ENCODE assay signal across 22 cellular contexts in the genomic region with DNA sequence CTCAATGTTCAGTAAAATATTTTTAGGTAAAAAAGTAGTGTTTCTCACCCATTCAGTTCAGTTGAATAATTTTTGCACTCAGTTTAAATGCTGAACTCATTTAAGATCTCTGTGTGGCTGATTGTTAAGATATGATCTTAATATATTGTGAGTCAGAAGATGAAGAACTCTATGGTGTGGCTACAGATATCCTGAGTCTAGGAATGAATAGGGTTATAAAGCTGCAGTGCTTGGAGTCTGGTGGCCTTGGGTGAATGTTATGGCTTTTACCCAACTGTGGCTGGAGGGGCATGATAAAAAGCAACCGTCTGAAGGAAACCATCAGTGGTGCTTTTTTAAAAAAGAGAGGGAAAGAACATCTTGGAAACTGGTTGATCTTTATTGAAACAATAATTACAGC.
A peak's percentile ranks its signal among the peaks of the same experiment; 100 is the strongest.
DNase-seq lines count a peak whose midpoint lies in the region; ATAC-seq, FAIRE-seq and TF ChIP-seq lines count a peak whose summit lies in the region.
"Had no signal": no experiment of that assay in that cellular context is flagged by ENCODE, and none has a peak within 500 bp of the region (broad histone marks: within the 10 kb centered on the region; RNA-seq: fewer than 3 reads in every experiment).

No MANE protein-coding gene starts in this region.

- TF ChIP-seq CTCF in GM23338 (conservative IDR thresholded peaks at IDR 0.05; ENCODE audit: low read depth in 2 of 2) (no peak), astrocyte (IDR thresholded peaks at IDR 0.05; ENCODE audit: insufficient read depth, low read depth, low read length) (no peak), BE2C (IDR thresholded peaks at IDR 0.05; ENCODE audit: low read depth, low read length) (no peak)

- H3K79me2 ChIP-seq in GM23338 (replicated peaks; ENCODE audit: insufficient read depth) (no peaks in the 10 kb centered on the region), astrocyte (ENCODE audit: insufficient read depth, low read length) (no peaks in the 10 kb centered on the region)

- no peak overlapping the region for H3K9ac ChIP-seq in astrocyte (ENCODE audit: low read length)
- H3K9ac ChIP-seq: GM23248 had no signal

- no peak overlapping the region for H3K27ac ChIP-seq in GM23338 (ENCODE audit: low read depth)
- H3K27ac ChIP-seq in astrocyte (ENCODE audit: low read depth, low read length) = no peak overlapping the region
- H3K27ac ChIP-seq: A549, GM23248 had no signal

- H3K36me3 Mint-ChIP-seq in GM23338 (ENCODE audit: low read depth) (peaks cover 55% of the 10 kb centered on the region), astrocyte (ENCODE audit: low read depth, unreplicated experiment) (peaks cover 4% of the 10 kb centered on the region)

- no peaks in the 10 kb centered on the region for H4K20me1 ChIP-seq in GM23338 (replicated peaks; ENCODE audit: insufficient read depth)
- no peaks in the 10 kb centered on the region for H4K20me1 ChIP-seq in astrocyte (ENCODE audit: insufficient read depth, low read length)

- H3K27me3 ChIP-seq in GM23338 (ENCODE audit: insufficient read depth) (no peaks in the 10 kb centered on the region), astrocyte (ENCODE audit: insufficient read depth, low read length) (no peaks in the 10 kb centered on the region), BE2C (no peaks in the 10 kb centered on the region)

- H3K9me3 Mint-ChIP-seq in GM23338 (no peaks in the 10 kb centered on the region), astrocyte (ENCODE audit: unreplicated experiment) (no peaks in the 10 kb centered on the region)
- H3K9me3 Mint-ChIP-seq: H9 had no signal

- H3K27ac Mint-ChIP-seq in GM23338 (0 out of 2 replicates have a peak overlapping the region, but pooled peaks have one; percentile 3), astrocyte (ENCODE audit: unreplicated experiment) (no peak overlapping the region)
- H3K27ac Mint-ChIP-seq: CD4-positive, alpha-beta memory T cell; H9 had no signal

- H3K4me2 ChIP-seq in GM23338 (no peak overlapping the region), astrocyte (ENCODE audit: low read length) (no peak overlapping the region)
- H3K4me2 ChIP-seq: A549 had no signal

- H3F3A ChIP-seq in GM23338 (replicated peaks; ENCODE audit: low read depth) = no peaks in the 10 kb centered on the region

- H3K9me2 ChIP-seq in GM23338 (ENCODE audit: insufficient read depth) = no peaks in the 10 kb centered on the region

- FAIRE-seq in astrocyte (lab: Jason Lieb, UNC) = no peak
- FAIRE-seq: A549, G401.6, GM12892 had no signal

- H3K36me3 ChIP-seq in GM23338 (ENCODE audit: insufficient read depth) = peaks cover 30% of the 10 kb centered on the region
- H3K36me3 ChIP-seq in astrocyte (ENCODE audit: insufficient read depth, low read length) = peaks cover 8% of the 10 kb centered on the region
- no peaks in the 10 kb centered on the region for H3K36me3 ChIP-seq in BE2C

- DNase-seq in GM23338 (ENCODE audit: low spot score) = no peak
- DNase-seq in M059J (ENCODE audit: low read depth) = peak; percentile 45
- peak; percentile 7 for DNase-seq in astrocyte (ENCODE audit: low read depth)
- DNase-seq in NCI-H1092 (lab: John Stamatoyannopoulos, UW) = no peak
- DNase-seq in NCI-H2107 treated with DMSO at 0.1 percent for 48 hours (lab: John Stamatoyannopoulos, UW; ENCODE audit: unreplicated experiment) = no peak
- no peak for DNase-seq in BE2C
- DNase-seq: 8988T; ACHN; AML-193; C1 segment of cervical spinal cord; Calu3; CD4-positive, alpha-beta memory T cell; COR-L47; DMS53; DMS79 treated with DMSO at 0.1 percent for 48 hours; GM23248; H9 had no signal

- no peak for ATAC-seq in GM23338
- ATAC-seq in HG03460 (IDR thresholded peaks at IDR 0.05; ENCODE audit: unreplicated experiment) = no peak
- ATAC-seq: A549, HCT116 had no signal

- H3K4me1 Mint-ChIP-seq in GM23338 = no peaks in the 10 kb centered on the region
- H3K4me1 Mint-ChIP-seq in astrocyte (ENCODE audit: low read depth, unreplicated experiment) = no peaks in the 10 kb centered on the region
- H3K4me1 Mint-ChIP-seq: CD4-positive, alpha-beta memory T cell; H9 had no signal

- no peak overlapping the region for H3K4me3 Mint-ChIP-seq in GM23338
- no peak overlapping the region for H3K4me3 Mint-ChIP-seq in astrocyte (ENCODE audit: unreplicated experiment)
- H3K4me3 Mint-ChIP-seq: CD4-positive, alpha-beta memory T cell; H9 had no signal

- H3K4me3 ChIP-seq in GM23338 (no peak overlapping the region), astrocyte (ENCODE audit: insufficient read depth, low read depth, low read length) (no peak overlapping the region), BE2C (ENCODE audit: low read depth, low read length) (no peak overlapping the region)
- H3K4me3 ChIP-seq: A549, GM23248 had no signal

- H3K9me3 ChIP-seq in astrocyte (ENCODE audit: insufficient read depth, low read depth, low read length) = no peaks in the 10 kb centered on the region
- H3K9me3 ChIP-seq in BE2C = no peaks in the 10 kb centered on the region
- H3K9me3 ChIP-seq: A549 had no signal

- H2AFZ ChIP-seq in GM23338 (no peak overlapping the region), astrocyte (ENCODE audit: low read depth, low read length) (no peak overlapping the region)
- H2AFZ ChIP-seq: GM23248 had no signal

- no peaks in the 10 kb centered on the region for H3K27me3 Mint-ChIP-seq in GM23338 (ENCODE audit: insufficient read depth, low read depth, poor library complexity)
- H3K27me3 Mint-ChIP-seq in astrocyte (ENCODE audit: low read depth, unreplicated experiment) = no peaks in the 10 kb centered on the region

- H3K4me1 ChIP-seq in GM23338 (ENCODE audit: insufficient read depth) = no peaks in the 10 kb centered on the region
- H3K4me1 ChIP-seq in astrocyte (ENCODE audit: insufficient read depth, low read length) = no peaks in the 10 kb centered on the region
- H3K4me1 ChIP-seq in BE2C = no peaks in the 10 kb centered on the region
- H3K4me1 ChIP-seq: A549 had no signal

TF ChIP-seq in GM23338, 12 proteins besides CTCF, POLR2A, EP300 and RAD21 (continues in another document):
- no peak for TF ChIP-seq NANOG (IDR thresholded peaks at IDR 0.05; ENCODE audit: borderline replicate concordance)
- TF ChIP-seq EZH2phosphoT487 (IDR thresholded peaks at IDR 0.05; ENCODE audit: unreplicated experiment) = no peak
- TF ChIP-seq, protein P1, sequence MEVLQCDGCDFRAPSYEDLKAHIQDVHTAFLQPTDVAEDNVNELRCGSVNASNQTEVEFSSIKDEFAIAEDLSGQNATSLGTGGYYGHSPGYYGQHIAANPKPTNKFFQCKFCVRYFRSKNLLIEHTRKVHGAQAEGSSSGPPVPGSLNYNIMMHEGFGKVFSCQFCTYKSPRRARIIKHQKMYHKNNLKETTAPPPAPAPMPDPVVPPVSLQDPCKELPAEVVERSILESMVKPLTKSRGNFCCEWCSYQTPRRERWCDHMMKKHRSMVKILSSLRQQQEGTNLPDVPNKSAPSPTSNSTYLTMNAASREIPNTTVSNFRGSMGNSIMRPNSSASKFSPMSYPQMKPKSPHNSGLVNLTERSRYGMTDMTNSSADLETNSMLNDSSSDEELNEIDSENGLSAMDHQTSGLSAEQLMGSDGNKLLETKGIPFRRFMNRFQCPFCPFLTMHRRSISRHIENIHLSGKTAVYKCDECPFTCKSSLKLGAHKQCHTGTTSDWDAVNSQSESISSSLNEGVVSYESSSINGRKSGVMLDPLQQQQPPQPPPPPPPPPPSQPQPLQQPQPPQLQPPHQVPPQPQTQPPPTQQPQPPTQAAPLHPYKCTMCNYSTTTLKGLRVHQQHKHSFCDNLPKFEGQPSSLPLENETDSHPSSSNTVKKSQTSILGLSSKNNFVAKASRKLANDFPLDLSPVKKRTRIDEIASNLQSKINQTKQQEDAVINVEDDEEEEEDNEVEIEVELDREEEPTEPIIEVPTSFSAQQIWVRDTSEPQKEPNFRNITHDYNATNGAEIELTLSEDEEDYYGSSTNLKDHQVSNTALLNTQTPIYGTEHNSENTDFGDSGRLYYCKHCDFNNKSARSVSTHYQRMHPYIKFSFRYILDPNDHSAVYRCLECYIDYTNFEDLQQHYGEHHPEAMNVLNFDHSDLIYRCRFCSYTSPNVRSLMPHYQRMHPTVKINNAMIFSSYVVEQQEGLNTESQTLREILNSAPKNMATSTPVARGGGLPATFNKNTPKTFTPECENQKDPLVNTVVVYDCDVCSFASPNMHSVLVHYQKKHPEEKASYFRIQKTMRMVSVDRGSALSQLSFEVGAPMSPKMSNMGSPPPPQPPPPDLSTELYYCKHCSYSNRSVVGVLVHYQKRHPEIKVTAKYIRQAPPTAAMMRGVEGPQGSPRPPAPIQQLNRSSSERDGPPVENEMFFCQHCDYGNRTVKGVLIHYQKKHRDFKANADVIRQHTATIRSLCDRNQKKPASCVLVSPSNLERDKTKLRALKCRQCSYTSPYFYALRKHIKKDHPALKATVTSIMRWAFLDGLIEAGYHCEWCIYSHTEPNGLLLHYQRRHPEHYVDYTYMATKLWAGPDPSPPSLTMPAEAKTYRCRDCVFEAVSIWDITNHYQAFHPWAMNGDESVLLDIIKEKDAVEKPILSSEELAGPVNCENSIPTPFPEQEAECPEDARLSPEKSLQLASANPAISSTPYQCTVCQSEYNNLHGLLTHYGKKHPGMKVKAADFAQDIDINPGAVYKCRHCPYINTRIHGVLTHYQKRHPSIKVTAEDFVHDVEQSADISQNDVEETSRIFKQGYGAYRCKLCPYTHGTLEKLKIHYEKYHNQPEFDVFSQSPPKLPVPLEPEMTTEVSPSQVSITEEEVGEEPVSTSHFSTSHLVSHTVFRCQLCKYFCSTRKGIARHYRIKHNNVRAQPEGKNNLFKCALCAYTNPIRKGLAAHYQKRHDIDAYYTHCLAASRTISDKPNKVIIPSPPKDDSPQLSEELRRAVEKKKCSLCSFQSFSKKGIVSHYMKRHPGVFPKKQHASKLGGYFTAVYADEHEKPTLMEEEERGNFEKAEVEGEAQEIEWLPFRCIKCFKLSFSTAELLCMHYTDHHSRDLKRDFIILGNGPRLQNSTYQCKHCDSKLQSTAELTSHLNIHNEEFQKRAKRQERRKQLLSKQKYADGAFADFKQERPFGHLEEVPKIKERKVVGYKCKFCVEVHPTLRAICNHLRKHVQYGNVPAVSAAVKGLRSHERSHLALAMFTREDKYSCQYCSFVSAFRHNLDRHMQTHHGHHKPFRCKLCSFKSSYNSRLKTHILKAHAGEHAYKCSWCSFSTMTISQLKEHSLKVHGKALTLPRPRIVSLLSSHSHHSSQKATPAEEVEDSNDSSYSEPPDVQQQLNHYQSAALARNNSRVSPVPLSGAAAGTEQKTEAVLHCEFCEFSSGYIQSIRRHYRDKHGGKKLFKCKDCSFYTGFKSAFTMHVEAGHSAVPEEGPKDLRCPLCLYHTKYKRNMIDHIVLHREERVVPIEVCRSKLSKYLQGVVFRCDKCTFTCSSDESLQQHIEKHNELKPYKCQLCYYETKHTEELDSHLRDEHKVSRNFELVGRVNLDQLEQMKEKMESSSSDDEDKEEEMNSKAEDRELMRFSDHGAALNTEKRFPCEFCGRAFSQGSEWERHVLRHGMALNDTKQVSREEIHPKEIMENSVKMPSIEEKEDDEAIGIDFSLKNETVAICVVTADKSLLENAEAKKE (CRISPR knock-in tag; IDR thresholded peaks at IDR 0.05) = no peak

Comparison
In these comparisons a context has a peak if more than half of its experiments do, and no peak if none do; other contexts are left out.
1. DNase-seq: peak in M059J (single experiment) and astrocyte (single experiment); none in GM23338 (single experiment), NCI-H1092 (single experiment), NCI-H2107 treated with DMSO at 0.1 percent for 48 hours (single experiment) and BE2C (single experiment).